In genomic region chr3:18968120-18968519, GRCh38 we compare ENCODE assay signal across 24 cellular contexts.
"Had no signal": no experiment of that assay in that cellular context is flagged by ENCODE, and none has a peak within 500 bp of the region (broad histone marks: within the 10 kb centered on the region; RNA-seq: fewer than 3 reads in every experiment).

No MANE protein-coding gene starts in this region.

- H3K36me3 Mint-ChIP-seq: natural killer cell treated with Interleukin-12 subunit alpha and Interleukin-12 subunit beta and Interleukin-15 and Interleukin-18, amount 100 ng/mL, for 72 hours had no signal

- H3K4me3 ChIP-seq: dorsolateral prefrontal cortex, esophagus muscularis mucosa, gastroesophageal sphincter, left ventricle myocardium inferior, lower lobe of right lung, pancreas, stomach, thoracic aorta, transverse colon had no signal

- H3K4me1 ChIP-seq: esophagus muscularis mucosa, gastroesophageal sphincter, left ventricle myocardium inferior, lower lobe of right lung, pancreas, stomach, transverse colon had no signal

- H3K27ac Mint-ChIP-seq: immature natural killer cell; natural killer cell treated with Interleukin-12 subunit alpha and Interleukin-12 subunit beta and Interleukin-15 and Interleukin-18, amount 100 ng/mL, for 72 hours; progenitor cell of endocrine pancreas had no signal

- DNase-seq: cortex of kidney; dorsolateral prefrontal cortex; effector CD8-positive, alpha-beta T cell; glutamatergic neuron; immature natural killer cell; kidney; left cardiac atrium; left ventricle myocardium inferior; lower lobe of right lung; mesenchymal stem cell; midbrain; occipital lobe; pancreas; right cardiac atrium; small intestine; stimulated activated CD4-positive, alpha-beta T cell treated with anti-CD3 and anti-CD28 coated beads, Interleukin-2, amount 100 ng/mL, for 48 hours; stomach; substantia nigra; transverse colon had no signal

- H3K9me3 ChIP-seq: esophagus muscularis mucosa, lower lobe of right lung, pancreas, stomach had no signal

- H3K4me3 Mint-ChIP-seq: immature natural killer cell; natural killer cell treated with Interleukin-12 subunit alpha and Interleukin-12 subunit beta and Interleukin-15 and Interleukin-18, amount 100 ng/mL, for 72 hours had no signal

- ATAC-seq: gastroesophageal sphincter; left cardiac atrium; natural killer cell treated with Interleukin-12 subunit alpha and Interleukin-12 subunit beta and Interleukin-15 and Interleukin-18, amount 100 ng/mL, for 72 hours; pancreas; right cardiac atrium had no signal

- H3K27me3 ChIP-seq: dorsolateral prefrontal cortex, esophagus muscularis mucosa, gastroesophageal sphincter, pancreas, stomach, transverse colon had no signal

- H3K27ac ChIP-seq: dorsolateral prefrontal cortex, esophagus muscularis mucosa, gastroesophageal sphincter, left ventricle myocardium inferior, lower lobe of right lung, pancreas, stomach, thoracic aorta, transverse colon had no signal

- H3K27me3 Mint-ChIP-seq: progenitor cell of endocrine pancreas had no signal

- H3K36me3 ChIP-seq: esophagus muscularis mucosa, gastroesophageal sphincter, left ventricle myocardium inferior, lower lobe of right lung, pancreas, stomach, thoracic aorta, transverse colon had no signal

- H3K4me1 Mint-ChIP-seq: immature natural killer cell had no signal
